Comparison of ENCODE assay signal across 14 cellular contexts in genomic region chr3:15683253-15683652, GRCh38.
A peak's percentile ranks its signal among the peaks of the same experiment; 100 is the strongest.
DNase-seq lines count a peak whose midpoint lies in the region; TF ChIP-seq lines count a peak whose summit lies in the region.
"Had no signal": no experiment of that assay in that cellular context is flagged by ENCODE, and none has a peak within 500 bp of the region (broad histone marks: within the 10 kb centered on the region; RNA-seq: fewer than 3 reads in every experiment).

No MANE protein-coding gene starts in this region.

- TF ChIP-seq CTCF in ascending aorta (IDR thresholded peaks at IDR 0.05) = no peak

- in situ Hi-C loops in KBM-7 (cut with MboI; ENCODE audit: low pct_unique_long_range_greater_than_20kb, low sequenced_read_pairs) = no loop called here

- H3K4me1 ChIP-seq in mesodermal cell (ENCODE audit: control insufficient read depth, insufficient read depth, low read length, poor library complexity, severe bottlenecking) (peaks cover 9% of the 10 kb centered on the region), ascending aorta (peaks cover 0 to 11% of the 10 kb centered on the region in 2 donors)

- WGBS in mesodermal cell (ENCODE audit: insufficient coverage in 2 of 2), 2 experiments = no CpG with 5 or more reads among the region's 1 CpG

- H3K9ac ChIP-seq in SK-N-MC (ENCODE audit: insufficient read length) = peak overlapping the region; percentile 17

- peak; percentile 27 for DNase-seq in KBM-7
- DNase-seq in SK-N-MC (ENCODE audit: low read depth, low spot score) = no peak
- DNase-seq in head of caudate nucleus = no peak
- DNase-seq in DMS153 treated with DMSO at 0.1 percent for 48 hours (lab: John Stamatoyannopoulos, UW; ENCODE audit: unreplicated experiment) = no peak
- no peak for DNase-seq in ascending aorta (ENCODE audit: low spot score in 2 of 2)
- DNase-seq: activated CD8-positive, alpha-beta memory T cell treated with anti-CD3 and anti-CD28 coated beads, Interleukin-2, amount 10 ng/mL, durations not matched to agents 7 days and 5 days; activated effector memory CD4-positive, alpha-beta T cell treated with anti-CD3 and anti-CD28 coated beads, Interleukin-2, amount 50 U/mL, for 16 hours; BE2C; naive B cell; NCI-H1930; NCI-H524; T-helper 1 cell had no signal

- H3K9me3 ChIP-seq in SK-N-MC (ENCODE audit: low read depth, low read length) (no peaks in the 10 kb centered on the region), mesodermal cell (ENCODE audit: control insufficient read depth, low read length) (no peaks in the 10 kb centered on the region), ascending aorta (no peaks in the 10 kb centered on the region)
- H3K9me3 ChIP-seq: BE2C had no signal

- H3K27ac ChIP-seq in SK-N-MC = peak overlapping the region; percentile 88
- peak overlapping the region; percentile 20 for H3K27ac ChIP-seq in mesodermal cell (ENCODE audit: low read depth, low read length, severe bottlenecking)
- H3K27ac ChIP-seq in temporal lobe (ENCODE audit: low read depth, low read length) = peak overlapping the region; percentile 23
- peak overlapping the region in 1 of 2 donors; percentile 13 for H3K27ac ChIP-seq in ascending aorta

- intact Hi-C loops in head of caudate nucleus (cut with DNase I) = no loop called here
- intact Hi-C loops in ascending aorta (cut with DNase I) = no loop called here

- H3K4me3 ChIP-seq in SK-N-MC (peak overlapping the region; percentile 57), mesodermal cell (ENCODE audit: extremely low read depth, insufficient read depth, low read length, poor library complexity, severe bottlenecking) (no peak overlapping the region), ascending aorta (no peak overlapping the region)

- H3K36me3 ChIP-seq in SK-N-MC (ENCODE audit: insufficient read depth, low read length) = no peaks in the 10 kb centered on the region
- H3K36me3 ChIP-seq in mesodermal cell (ENCODE audit: control insufficient read depth, insufficient read depth, low read length) = peaks cover 20% of the 10 kb centered on the region
- H3K36me3 ChIP-seq in ascending aorta = peaks cover 12 to 45% of the 10 kb centered on the region in 2 donors
- H3K36me3 ChIP-seq: BE2C had no signal

- no peaks in the 10 kb centered on the region for H3K27me3 ChIP-seq in ascending aorta
- H3K27me3 ChIP-seq: BE2C had no signal
